Comparison of ENCODE assay signal across 13 cellular contexts in genomic region chr2:59032469-59032868, GRCh38.
"Had no signal": no experiment of that assay in that cellular context is flagged by ENCODE, and none has a peak within 500 bp of the region (broad histone marks: within the 10 kb centered on the region; RNA-seq: fewer than 3 reads in every experiment).

No MANE protein-coding gene starts in this region.

- H3K9me3 Mint-ChIP-seq: endodermal cell, type B pancreatic cell had no signal

- ATAC-seq: stimulated activated naive CD8-positive, alpha-beta T cell treated with anti-CD3 and anti-CD28 coated beads, Interleukin-15, Interleukin-2, amounts not matched to agents 100 U/mL and 50 U/mL, for 24 hours had no signal

- H3K9me3 ChIP-seq: breast epithelium, suprapubic skin had no signal

- H3K27ac ChIP-seq: breast epithelium, suprapubic skin had no signal

- H3K4me1 ChIP-seq: breast epithelium, suprapubic skin had no signal

- H3K4me3 Mint-ChIP-seq: activated naive CD8-positive, alpha-beta T cell; endodermal cell; type B pancreatic cell had no signal

- H3K27ac Mint-ChIP-seq: activated naive CD8-positive, alpha-beta T cell; endodermal cell; type B pancreatic cell had no signal

- H3K36me3 Mint-ChIP-seq: activated naive CD8-positive, alpha-beta T cell; type B pancreatic cell had no signal

- H3K27me3 ChIP-seq: breast epithelium, suprapubic skin had no signal

- DNase-seq: activated CD4-positive, alpha-beta T cell treated with anti-CD3 and anti-CD28 coated beads, Interleukin-2, amount 50 U/mL, for 48 hours; activated CD4-positive, CD25-positive, alpha-beta regulatory T cell treated with anti-CD3 and anti-CD28 coated beads, Interleukin-2, amount 50 U/mL, for 72 hours; activated gamma-delta T cell; activated T-cell treated with anti-CD3 and anti-CD28 coated beads, Interleukin-2, amount 50 U/mL, for 48 hours; endodermal cell; erythroblast; kidney; stimulated activated CD4-positive, alpha-beta T cell treated with anti-CD3 and anti-CD28 coated beads, Interleukin-2, amount 100 ng/mL, for 48 hours; stimulated activated naive CD8-positive, alpha-beta T cell treated with anti-CD3 and anti-CD28 coated beads, Interleukin-15, Interleukin-2, amounts not matched to agents 100 U/mL and 50 U/mL, for 24 hours had no signal

- H3K27me3 Mint-ChIP-seq: type B pancreatic cell had no signal
